ENCODE assay signal across 26 cellular contexts in genomic region chr2:120403261-120403660, GRCh38. TPM values are rescaled to one million over a fixed set of nuclear protein-coding genes. Genes with fewer than 3 reads are reported as not detected.
"Had no signal": no experiment of that assay in that cellular context is flagged by ENCODE, and none has a peak within 500 bp of the region (broad histone marks: within the 10 kb centered on the region; RNA-seq: fewer than 3 reads in every experiment).

No MANE protein-coding gene starts in this region.

- H3K4me1 ChIP-seq: esophagus muscularis mucosa, foreskin keratinocyte, heart left ventricle, neural progenitor cell, right lobe of liver had no signal

- H3K4me2 ChIP-seq: neural progenitor cell had no signal

- H3K36me3 ChIP-seq: esophagus muscularis mucosa, heart left ventricle, neural progenitor cell, right lobe of liver, tibial artery had no signal

- H3K9ac ChIP-seq: neural progenitor cell had no signal

- H3K27ac ChIP-seq: esophagus muscularis mucosa, foreskin keratinocyte, heart left ventricle, neural progenitor cell, right lobe of liver, skin epidermis, tibial artery had no signal

- ATAC-seq: activated naive CD8-positive, alpha-beta T cell treated with anti-CD3 and anti-CD28 coated beads, Interleukin-2, amount 50 U/mL, for 24 hours; foreskin keratinocyte; heart left ventricle; naive thymus-derived CD8-positive, alpha-beta T cell; right lobe of liver; stimulated activated memory B cell treated with anti-CD40 and anti-IgM and Interleukin-4, amounts not matched to agents 10 μg/mL and 1 μg/mL and 100 μg/mL, for 72 hours; stimulated activated naive CD8-positive, alpha-beta T cell treated with anti-CD3 and anti-CD28 coated beads, Interleukin-15, amount 100 ng/mL, for 72 hours; T-cell; WTC11 had no signal

- H3K9me3 ChIP-seq: right lobe of liver had no signal

- H3K4me3 ChIP-seq: esophagus muscularis mucosa, heart left ventricle, neural progenitor cell, right lobe of liver, skin epidermis, tibial artery had no signal

- H3K27me3 ChIP-seq: neural progenitor cell, right lobe of liver had no signal

- H2AFZ ChIP-seq: neural progenitor cell had no signal

- DNase-seq: activated CD4-positive, alpha-beta T cell treated with anti-CD3 and anti-CD28 coated beads, Interleukin-2, amount 50 U/mL, for 1 hour; activated naive CD8-positive, alpha-beta T cell treated with anti-CD3 and anti-CD28 coated beads, Interleukin-2, amount 50 U/mL, for 24 hours; amygdala; central memory CD4-positive, alpha-beta T cell; foreskin keratinocyte; heart left ventricle; hypothalamus; immature natural killer cell; midbrain; stimulated activated CD4-positive, alpha-beta T cell treated with anti-CD3 and anti-CD28 coated beads, Interleukin-1b, Interleukin-23, amount 100 ng/mL, for 48 hours; stimulated activated CD4-positive, alpha-beta T cell treated with anti-CD3 and anti-CD28 coated beads, Interleukin-4, amount 100 ng/mL, for 4 hours; stimulated activated CD8-positive, alpha-beta memory T cell treated with anti-CD3 and anti-CD28 coated beads, Interleukin-4, amount 100 ng/mL, for 48 hours; stimulated activated naive CD8-positive, alpha-beta T cell treated with anti-CD3 and anti-CD28 coated beads, Interleukin-15, amount 100 ng/mL, for 72 hours; substantia nigra had no signal

RNA-seq across cellular contexts. Expression of gene INHBB, which starts 57.3 kb away (rescaled TPM):
- total RNA-seq: activated T-helper 2 cell treated with anti-CD3 and anti-CD28 coated beads, Interferon-gamma antibody, Interleukin-2, Interleukin-4, amounts not matched to agents 10 μg/mL and 5 μg/mL and 100 μg/mL, durations not matched to agents 14 hours and 24 hours and 36 hours; endodermal cell; foreskin keratinocyte; naive thymus-derived CD8-positive, alpha-beta T cell; T-helper 2 cell treated with Interferon-gamma antibody and Interleukin-4, amounts not matched to agents 100 ng/mL and 5 ng/mL, for 36 hours had no signal
- polyA plus RNA-seq: foreskin keratinocyte; immature natural killer cell; naive thymus-derived CD8-positive, alpha-beta T cell had no signal
